In the genomic region with DNA sequence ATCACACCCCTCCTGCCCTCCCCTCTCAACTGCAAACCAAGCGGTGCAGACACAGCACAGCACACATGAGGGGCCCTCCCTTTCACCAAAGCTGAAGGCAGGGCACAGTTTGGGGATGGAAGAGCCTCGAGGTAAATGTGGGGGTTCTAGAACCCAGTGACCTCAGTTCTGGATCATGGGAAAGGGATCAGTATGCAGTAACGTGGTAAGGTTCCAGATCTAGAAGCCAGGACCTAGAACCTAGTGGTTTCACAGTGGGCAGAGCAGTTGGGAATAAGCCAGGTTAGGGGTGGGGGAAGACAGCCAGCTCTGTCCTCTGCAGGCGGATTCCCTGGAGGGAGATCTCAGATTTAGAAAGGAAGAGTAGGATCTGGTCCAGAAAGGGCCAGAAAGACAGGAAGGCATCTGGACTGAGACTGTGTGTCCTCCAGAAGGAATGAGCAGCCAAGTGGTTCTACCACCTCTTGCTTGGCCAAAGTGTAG, we compare ENCODE assay signal across 11 cellular contexts. TPM values are rescaled to one million over a fixed set of nuclear protein-coding genes. Genes with fewer than 3 reads are reported as not detected.
DNase-seq lines count a peak whose midpoint lies in the region; ATAC-seq, FAIRE-seq and TF ChIP-seq lines count a peak whose summit lies in the region.
"Had no signal": no experiment of that assay in that cellular context is flagged by ENCODE, and none has a peak within 500 bp of the region (broad histone marks: within the 10 kb centered on the region; RNA-seq: fewer than 3 reads in every experiment).

No MANE protein-coding gene starts in this region.

- H3K79me2 ChIP-seq in GM23248 (ENCODE audit: insufficient read depth), result peaks cover 22% of the 10 kb centered on the region
- peaks cover 42% of the 10 kb centered on the region for H3K79me2 ChIP-seq in K562 (ENCODE audit: control insufficient read depth, insufficient read depth, low read length)

- POLR2A ChIA-PET in K562 (lab: Yijun Ruan, JAX), result interaction anchor here (0.6 to 14.5 kb wide), 28 partner anchors 8 to 521 kb away, joined by 3 to 439 read pairs (median 12); partner anchors contain the start of genes BAX, DHDH, GYS1 and HSD17B14

- H3K9me3 ChIP-seq in GM23248 (ENCODE audit: low read depth) (no peaks in the 10 kb centered on the region), K562 (replicated peaks; ENCODE audit: control insufficient read depth, insufficient read depth, low read depth, low read length) (no peaks in the 10 kb centered on the region), mucosa of stomach (ENCODE audit: control insufficient read depth, low read length) (no peaks in the 10 kb centered on the region), ovary (no peaks in the 10 kb centered on the region)

- H3F3A ChIP-seq in GM23248 (ENCODE audit: insufficient read depth), result peaks cover 69% of the 10 kb centered on the region

- no peaks in the 10 kb centered on the region for H3K9me2 ChIP-seq in GM23248 (ENCODE audit: insufficient read depth)

- H3K27ac ChIP-seq in 22Rv1 (peak overlapping the region; percentile 83), GM23248 (peak overlapping the region; percentile 97), K562 (ENCODE audit: extremely low read depth, low read depth, low read length) (peak overlapping the region; percentile 82; the same call in 2 of the 3 replicates), ovary (no peak overlapping the region)

- no peak for TF ChIP-seq RAD21 in K562 (CRISPR knock-in tag; conservative IDR thresholded peaks at IDR 0.05 in 1 of 2, IDR thresholded peaks at IDR 0.05 in 1 of 2)

- FAIRE-seq in K562 (lab: Jason Lieb, UNC), result no peak

- TF ChIP-seq EP300 in K562 (IDR thresholded peaks at IDR 0.05; ENCODE audit: low read length) (no peak), ovary (IDR thresholded peaks at IDR 0.05) (no peak)

- in situ Hi-C loops in GM23248 (cut with MboI) (no loop called here), K562 (cut with MboI) (loop anchor here (10.0 kb wide), 1 partner anchor 93 kb away; the partner anchor contains the start of gene PPP1R15A)

- peaks cover 23% of the 10 kb centered on the region for H3K4me1 ChIP-seq in GM23248 (ENCODE audit: insufficient read depth)
- H3K4me1 ChIP-seq in K562 (replicated peaks in 1 of 2; ENCODE audit: control insufficient read depth in 2 of 2, insufficient read depth in 2 of 2, low read length in 2 of 2), result peaks cover 32 to 50% of the 10 kb centered on the region in 2 experiments
- H3K4me1 ChIP-seq in mucosa of stomach (ENCODE audit: control insufficient read depth, insufficient read depth, low read length), result peaks cover 27% of the 10 kb centered on the region
- peaks cover 10% of the 10 kb centered on the region for H3K4me1 ChIP-seq in ovary (ENCODE audit: insufficient read depth)

- CTCF ChIA-PET in K562 (lab: Yijun Ruan, JAX; ENCODE audit: low intra/inter-chr PET ratio), result interaction anchor here (0.6 kb wide), 2 partner anchors 13 to 332 kb away, joined by 3 to 6 read pairs; no protein-coding TSS in a partner anchor

- peak overlapping the region; percentile 95; the same call in 1 of the 2 replicates for H3K9ac ChIP-seq in GM23248
- H3K9ac ChIP-seq in K562 (ENCODE audit: insufficient read depth in 1 of 2, low read depth in 2 of 2, low read length in 2 of 2), result peak overlapping the region; percentile 90 to 91; a peak in 3 of 4 replicates
- H3K9ac ChIP-seq in mucosa of stomach (ENCODE audit: low read length), result peak overlapping the region; percentile 9

- intact Hi-C loops in K562 (cut with micrococcal nuclease) (loop anchor here (5.0 kb wide), 1 partner anchor 36 kb away; the partner anchor contains the start of gene DHDH), ovary (cut with DNase I) (loop anchor here in 3 of 4 donors (5.0 to 10.0 kb wide), 5 partner anchors 63 to 321 kb away; partner anchors contain the start of genes CA11 (in 1 of the 3), NUCB1 (in 1 of the 3) and PPP1R15A (in 1 of the 3)), lower leg skin (cut with DNase I; ENCODE audit: low total_unique reads) (no loop called here)

- WGBS in GM23248 (ENCODE audit: low coverage in 1 of 2, low lambda C conversion rate in 2 of 2, missing lambda C conversion rate in 2 of 2), 2 experiments, result 40 to 53% methylated on average over 4 of the region's 4 CpGs
- 53% methylated on average over 4 of the region's 4 CpGs for WGBS in K562 (ENCODE audit: insufficient coverage, low coverage, missing lambda C conversion rate)
- WGBS in ovary, 3 donors, result 54 to 65% (median 56%) methylated on average over 4 of the region's 4 CpGs
- 49 to 53% methylated on average over 4 of the region's 4 CpGs for WGBS in lower leg skin, 2 donors

- H3K4me3 ChIP-seq in GM23248 (no peak overlapping the region), K562 (no peak overlapping the region), mucosa of stomach (ENCODE audit: low read length) (no peak overlapping the region), ovary (no peak overlapping the region), H7 (ENCODE audit: insufficient read depth, low read depth, low read length) (no peak overlapping the region), lower leg skin (ENCODE audit: low read depth, poor library complexity, severe bottlenecking) (no peak overlapping the region)

- no TSS peak for BruUV-seq in K562 (replicated peaks; lab: Mats Ljungman, UMichigan)

- H3K36me3 ChIP-seq in GM23248 (ENCODE audit: low read depth), result peaks cover 37% of the 10 kb centered on the region
- H3K36me3 ChIP-seq in K562 (ENCODE audit: control insufficient read depth, insufficient read depth, low read length), result peaks cover 61% of the 10 kb centered on the region
- peaks cover 4% of the 10 kb centered on the region for H3K36me3 ChIP-seq in mucosa of stomach (ENCODE audit: control insufficient read depth, insufficient read depth, low read length)
- H3K36me3 ChIP-seq in ovary, result no peaks in the 10 kb centered on the region
- H3K36me3 ChIP-seq in H7 (replicated peaks; ENCODE audit: control insufficient read depth, insufficient read depth, low read length), result peaks cover 17% of the 10 kb centered on the region

- H3K9me1 ChIP-seq in K562 (ENCODE audit: control insufficient read depth, insufficient read depth, low read length), result no peaks in the 10 kb centered on the region

- H3K27me3 ChIP-seq in GM23248 (replicated peaks; ENCODE audit: insufficient read depth) (no peaks in the 10 kb centered on the region), K562 (ENCODE audit: control insufficient read depth in 2 of 2, insufficient read depth in 2 of 2, low read length in 2 of 2) (no peaks in the 10 kb centered on the region), mucosa of stomach (ENCODE audit: control insufficient read depth, insufficient read depth, low read length) (no peaks in the 10 kb centered on the region), ovary (no peaks in the 10 kb centered on the region), H7 (ENCODE audit: control insufficient read depth, insufficient read depth, low read length) (no peaks in the 10 kb centered on the region)

- no peak; the same call in 2 of the 3 replicates for ATAC-seq in K562
- no peak for ATAC-seq in GM21825 (IDR thresholded peaks at IDR 0.05; ENCODE audit: unreplicated experiment)

- H3K4me2 ChIP-seq in GM23248 (ENCODE audit: unreplicated experiment), result no peak overlapping the region
- peak overlapping the region; percentile 99 for H3K4me2 ChIP-seq in K562 (ENCODE audit: insufficient read depth, low read length)

- DNase-seq in GM23248, result peak; percentile 43
- DNase-seq in K562 (ENCODE audit: extremely low read depth in 1 of 4, low spot score in 3 of 4), result no peak
- DNase-seq in ovary, result no peak
- DNase-seq in H7, result no peak
- DNase-seq in lower leg skin (ENCODE audit: low spot score in 2 of 2), result no peak
- DNase-seq: DMS153, NCI-H1048, SHP77 treated with DMSO at 0.1 percent for 48 hours had no signal

- TF ChIP-seq POLR2A in K562 (conservative IDR thresholded peaks at IDR 0.05), result peak; percentile 32
- no peak for TF ChIP-seq POLR2A in ovary (IDR thresholded peaks at IDR 0.05)
- no peak for TF ChIP-seq POLR2A in lower leg skin (IDR thresholded peaks at IDR 0.05)

- H4K20me1 ChIP-seq in GM23248 (ENCODE audit: insufficient read depth) (peaks cover 12% of the 10 kb centered on the region; the same call in 1 of the 2 replicates), K562 (replicated peaks; ENCODE audit: control insufficient read depth, insufficient read depth, low read length) (peaks cover 21% of the 10 kb centered on the region)

- H2AFZ ChIP-seq in GM23248 (no peak overlapping the region), K562 (ENCODE audit: low read depth, low read length) (no peak overlapping the region)

- TF ChIP-seq CTCF in 22Rv1 (IDR thresholded peaks at IDR 0.05) (no peak), K562 (IDR thresholded peaks at IDR 0.05 in 2 of 3, conservative IDR thresholded peaks at IDR 0.05 in 1 of 3; ENCODE audit: insufficient read depth in 2 of 3, low read depth in 1 of 3, low read length in 3 of 3) (no peak), ovary (IDR thresholded peaks at IDR 0.05) (no peak), lower leg skin (IDR thresholded peaks at IDR 0.05) (no peak)

RNA-seq across cellular contexts. Expression of gene FTL, which starts 3.1 kb away (rescaled TPM):
- 2,276 and 2,848 TPM in 2 replicates for total RNA-seq in GM23248 (2014; rRNA removed; shearing (Covaris generic))
- 8,171 and 8,242 TPM in 2 replicates for polyA plus RNA-seq in GM23248 (2016; fragmentation: Nextera tagmentation; extraction: Ambion mirVana)
- total RNA-seq in K562 (2011; cell fraction: chromatin; rRNA removed; ENCODE audit: low replicate concordance), result 116 and 227 TPM in 2 replicates
- total RNA-seq in K562 (2011; cell fraction: nucleolus; rRNA removed), result 251 and 284 TPM in 2 replicates
- total RNA-seq in K562 (2011; cell fraction: nucleoplasm; rRNA removed), result 546 and 1,281 TPM in 2 replicates
- total RNA-seq in K562 (2014; rRNA removed), result 3,611 and 4,100 TPM in 2 replicates
- total RNA-seq in K562 (2014; rRNA removed; fragmentation: Illumina TruSeq; extraction: Trizol), result 2,821 and 3,420 TPM in 2 replicates
- 4,574 and 5,040 TPM in 2 replicates for total RNA-seq in K562 (2015; rRNA removed; fragmentation: Illumina TruSeq; extraction: Trizol)
- 3,376 and 3,459 TPM in 2 replicates for total RNA-seq in K562 (2021)
- 1,231 and 2,161 TPM in 2 replicates for polyA plus RNA-seq in K562 (2011; rRNA removed)
- polyA plus RNA-seq in K562 (2011; cell fraction: cytosol; rRNA removed), result 5,138 and 6,086 TPM in 2 replicates
- 1,631 and 1,635 TPM in 2 replicates for polyA plus RNA-seq in K562 (2011; cell fraction: nucleus; rRNA removed)
- polyA plus RNA-seq in K562 (2012), result 3,654 and 5,025 TPM in 2 replicates
- polyA plus RNA-seq in K562 (2014; fragmentation: Illumina TruSeq; extraction: Trizol), result 6,461 and 6,790 TPM in 2 replicates
- polyA plus RNA-seq in K562 (2014; fragmentation: Nextera tagmentation; extraction: Ambion mirVana), result over 10,000 TPM; 17,458 to 27,415 TPM
- polyA plus RNA-seq in K562 (2014; rRNA removed), result 3,965 and 4,994 TPM in 2 replicates
- 536 and 548 TPM in 2 replicates for polyA minus RNA-seq in K562 (2011; rRNA and poly(A)+ RNA removed)
- 790 and 999 TPM in 2 replicates for polyA minus RNA-seq in K562 (2011; cell fraction: cytosol; rRNA and poly(A)+ RNA removed)
- 171 and 269 TPM in 2 replicates for polyA minus RNA-seq in K562 (2011; cell fraction: nucleus; rRNA and poly(A)+ RNA removed)
- total RNA-seq in ovary, result 1,000 to 10,000 TPM; 1,608 to 2,908 (median 2,022) TPM
- 1,000 to 10,000 TPM; 2,697 to 3,617 TPM for polyA plus RNA-seq in ovary
- 2,437 and 3,282 TPM in 2 replicates for total RNA-seq in H7 (2014; rRNA removed; shearing (Covaris generic))
- 1,000 to 10,000 TPM; 1,012 to 1,617 (median 1,174) TPM for total RNA-seq in lower leg skin

RNA-seq across cellular contexts. Expression of gene BAX, which starts 13.5 kb away (rescaled TPM):
- 106 and 119 TPM in 2 replicates for total RNA-seq in GM23248 (2014; rRNA removed; shearing (Covaris generic))
- polyA plus RNA-seq in GM23248 (2016; fragmentation: Nextera tagmentation; extraction: Ambion mirVana), result 92.7 and 97.3 TPM in 2 replicates
- total RNA-seq in K562 (2011; cell fraction: chromatin; rRNA removed; ENCODE audit: low replicate concordance), result 47.4 and 110 TPM in 2 replicates
- 95.2 and 106 TPM in 2 replicates for total RNA-seq in K562 (2011; cell fraction: nucleolus; rRNA removed)
- total RNA-seq in K562 (2011; cell fraction: nucleoplasm; rRNA removed), result 67.2 and 75.0 TPM in 2 replicates
- 44.5 and 62.0 TPM in 2 replicates for total RNA-seq in K562 (2014; rRNA removed)
- 22.1 and 23.0 TPM in 2 replicates for total RNA-seq in K562 (2014; rRNA removed; fragmentation: Illumina TruSeq; extraction: Trizol)
- 41.3 and 46.5 TPM in 2 replicates for total RNA-seq in K562 (2015; rRNA removed; fragmentation: Illumina TruSeq; extraction: Trizol)
- 95.4 and 98.5 TPM in 2 replicates for total RNA-seq in K562 (2021)
- 51.2 and 56.6 TPM in 2 replicates for polyA plus RNA-seq in K562 (2011; rRNA removed)
- polyA plus RNA-seq in K562 (2011; cell fraction: cytosol; rRNA removed), result 75.9 and 134 TPM in 2 replicates
- 94.1 and 129 TPM in 2 replicates for polyA plus RNA-seq in K562 (2011; cell fraction: nucleus; rRNA removed)
- polyA plus RNA-seq in K562 (2012), result 105 and 115 TPM in 2 replicates
- polyA plus RNA-seq in K562 (2014; fragmentation: Illumina TruSeq; extraction: Trizol), result 67.5 and 79.1 TPM in 2 replicates
- polyA plus RNA-seq in K562 (2014; fragmentation: Nextera tagmentation; extraction: Ambion mirVana), result 1 to 10 TPM; 3.2 to 5.5 TPM
- 69.6 and 79.5 TPM in 2 replicates for polyA plus RNA-seq in K562 (2014; rRNA removed)
- polyA minus RNA-seq in K562 (2011; rRNA and poly(A)+ RNA removed), result 13.0 and 20.5 TPM in 2 replicates
- 37.3 and 38.6 TPM in 2 replicates for polyA minus RNA-seq in K562 (2011; cell fraction: cytosol; rRNA and poly(A)+ RNA removed)
- polyA minus RNA-seq in K562 (2011; cell fraction: nucleus; rRNA and poly(A)+ RNA removed), result 30.5 and 33.0 TPM in 2 replicates
- 10 to 100 TPM; 10.6 to 57.7 (median 45.9) TPM for total RNA-seq in ovary
- polyA plus RNA-seq in ovary, result 10 to 100 TPM; 14.6 to 48.1 TPM
- 57.8 and 72.6 TPM in 2 replicates for total RNA-seq in H7 (2014; rRNA removed; shearing (Covaris generic))
- 10 to 100 TPM; 15.5 to 36.3 (median 31.1) TPM for total RNA-seq in lower leg skin

RNA-seq across cellular contexts. Expression of gene GYS1, which starts 24.9 kb away (rescaled TPM):
- 78.4 and 80.1 TPM in 2 replicates for total RNA-seq in GM23248 (2014; rRNA removed; shearing (Covaris generic))
- 85.6 and 92.6 TPM in 2 replicates for polyA plus RNA-seq in GM23248 (2016; fragmentation: Nextera tagmentation; extraction: Ambion mirVana)
- total RNA-seq in K562 (2011; cell fraction: chromatin; rRNA removed; ENCODE audit: low replicate concordance), result 36.8 and 78.5 TPM in 2 replicates
- 40.7 and 40.9 TPM in 2 replicates for total RNA-seq in K562 (2011; cell fraction: nucleolus; rRNA removed)
- 28.8 and 32.4 TPM in 2 replicates for total RNA-seq in K562 (2011; cell fraction: nucleoplasm; rRNA removed)
- total RNA-seq in K562 (2014; rRNA removed), result 12.9 and 20.5 TPM in 2 replicates
- 8.8 and 11.3 TPM in 2 replicates for total RNA-seq in K562 (2014; rRNA removed; fragmentation: Illumina TruSeq; extraction: Trizol)
- total RNA-seq in K562 (2015; rRNA removed; fragmentation: Illumina TruSeq; extraction: Trizol), result 15.2 and 18.4 TPM in 2 replicates
- total RNA-seq in K562 (2021), result 26.1 and 28.1 TPM in 2 replicates
- polyA plus RNA-seq in K562 (2011; rRNA removed), result 26.0 and 26.7 TPM in 2 replicates
- 26.7 and 37.5 TPM in 2 replicates for polyA plus RNA-seq in K562 (2011; cell fraction: cytosol; rRNA removed)
- polyA plus RNA-seq in K562 (2011; cell fraction: nucleus; rRNA removed), result 26.4 and 41.7 TPM in 2 replicates
- polyA plus RNA-seq in K562 (2012), result 20.3 and 23.1 TPM in 2 replicates
- polyA plus RNA-seq in K562 (2014; fragmentation: Illumina TruSeq; extraction: Trizol), result 31.1 and 32.2 TPM in 2 replicates
- 1 to 10 TPM; 1.9 to 2.2 TPM for polyA plus RNA-seq in K562 (2014; fragmentation: Nextera tagmentation; extraction: Ambion mirVana)
- 18.0 and 24.3 TPM in 2 replicates for polyA plus RNA-seq in K562 (2014; rRNA removed)
- 15.7 and 26.2 TPM in 2 replicates for polyA minus RNA-seq in K562 (2011; rRNA and poly(A)+ RNA removed)
- 20.6 and 25.9 TPM in 2 replicates for polyA minus RNA-seq in K562 (2011; cell fraction: cytosol; rRNA and poly(A)+ RNA removed)
- polyA minus RNA-seq in K562 (2011; cell fraction: nucleus; rRNA and poly(A)+ RNA removed), result 13.2 and 13.8 TPM in 2 replicates
- total RNA-seq in ovary, result 10 to 100 TPM; 16.3 to 33.6 (median 29.0) TPM
- polyA plus RNA-seq in ovary, result 10 to 100 TPM; 17.0 to 32.5 TPM
- total RNA-seq in H7 (2014; rRNA removed; shearing (Covaris generic)), result 35.2 and 50.2 TPM in 2 replicates
- 10 to 100 TPM; 16.4 to 33.3 (median 20.5) TPM for total RNA-seq in lower leg skin

RNA-seq across cellular contexts. Expression of gene RUVBL2, which starts 25.5 kb away (rescaled TPM):
- total RNA-seq in GM23248 (2014; rRNA removed; shearing (Covaris generic)), result 177 TPM in 2 replicates
- 129 and 130 TPM in 2 replicates for polyA plus RNA-seq in GM23248 (2016; fragmentation: Nextera tagmentation; extraction: Ambion mirVana)
- 106 and 309 TPM in 2 replicates for total RNA-seq in K562 (2011; cell fraction: chromatin; rRNA removed; ENCODE audit: low replicate concordance)
- 270 and 321 TPM in 2 replicates for total RNA-seq in K562 (2011; cell fraction: nucleolus; rRNA removed)
- 174 and 179 TPM in 2 replicates for total RNA-seq in K562 (2011; cell fraction: nucleoplasm; rRNA removed)
- total RNA-seq in K562 (2014; rRNA removed), result 453 and 558 TPM in 2 replicates
- total RNA-seq in K562 (2014; rRNA removed; fragmentation: Illumina TruSeq; extraction: Trizol), result 56.6 and 95.4 TPM in 2 replicates
- 282 and 294 TPM in 2 replicates for total RNA-seq in K562 (2015; rRNA removed; fragmentation: Illumina TruSeq; extraction: Trizol)
- total RNA-seq in K562 (2021), result 335 and 343 TPM in 2 replicates
- 237 and 273 TPM in 2 replicates for polyA plus RNA-seq in K562 (2011; rRNA removed)
- polyA plus RNA-seq in K562 (2011; cell fraction: cytosol; rRNA removed), result 435 and 727 TPM in 2 replicates
- 267 and 312 TPM in 2 replicates for polyA plus RNA-seq in K562 (2011; cell fraction: nucleus; rRNA removed)
- 308 and 401 TPM in 2 replicates for polyA plus RNA-seq in K562 (2012)
- polyA plus RNA-seq in K562 (2014; fragmentation: Illumina TruSeq; extraction: Trizol), result 165 and 339 TPM in 2 replicates
- 10 to 100 TPM; 71.4 to 95.3 TPM for polyA plus RNA-seq in K562 (2014; fragmentation: Nextera tagmentation; extraction: Ambion mirVana)
- polyA plus RNA-seq in K562 (2014; rRNA removed), result 310 and 330 TPM in 2 replicates
- polyA minus RNA-seq in K562 (2011; rRNA and poly(A)+ RNA removed), result 168 and 344 TPM in 2 replicates
- 335 and 352 TPM in 2 replicates for polyA minus RNA-seq in K562 (2011; cell fraction: cytosol; rRNA and poly(A)+ RNA removed)
- polyA minus RNA-seq in K562 (2011; cell fraction: nucleus; rRNA and poly(A)+ RNA removed), result 89.8 and 126 TPM in 2 replicates
- 100 to 1,000 TPM in 1 of 7 donors, 10 to 100 TPM in 6; 44.8 to 101 (median 56.6) TPM for total RNA-seq in ovary
- polyA plus RNA-seq in ovary, result 10 to 100 TPM; 11.4 to 53.1 TPM
- total RNA-seq in H7 (2014; rRNA removed; shearing (Covaris generic)), result 256 and 327 TPM in 2 replicates
- 10 to 100 TPM; 61.3 to 83.8 (median 83.3) TPM for total RNA-seq in lower leg skin

RNA-seq across cellular contexts. Expression of gene DHDH, which starts 34.7 kb away (rescaled TPM):
- total RNA-seq in GM23248 (2014; rRNA removed; shearing (Covaris generic)), result not detected in 2 replicates
- polyA plus RNA-seq in GM23248 (2016; fragmentation: Nextera tagmentation; extraction: Ambion mirVana) (not detected in 2 replicates), K562 (2011; rRNA removed) (1.9 and 4.2 TPM in 2 replicates), K562 (2014; fragmentation: Illumina TruSeq; extraction: Trizol) (0.37 and 1.2 TPM in 2 replicates), K562 (2014; fragmentation: Nextera tagmentation; extraction: Ambion mirVana) (under 1 TPM; 0.41 to 0.87 TPM), K562 (2014; rRNA removed) (1.3 and 1.6 TPM in 2 replicates), ovary (under 1 TPM in 1 of 2 donors, not detected in 1; 0.52 TPM)
- 1.4 and 2.3 TPM in 2 replicates for total RNA-seq in K562 (2011; cell fraction: chromatin; rRNA removed; ENCODE audit: low replicate concordance)
- total RNA-seq in K562 (2011; cell fraction: nucleolus; rRNA removed), result 1.7 and 2.7 TPM in 2 replicates
- 0.99 and 1.0 TPM in 2 replicates for total RNA-seq in K562 (2011; cell fraction: nucleoplasm; rRNA removed)
- total RNA-seq in K562 (2014; rRNA removed) (1.1 and 1.5 TPM in 2 replicates), K562 (2014; rRNA removed; fragmentation: Illumina TruSeq; extraction: Trizol) (0.44 and 0.51 TPM in 2 replicates), K562 (2015; rRNA removed; fragmentation: Illumina TruSeq; extraction: Trizol) (0.76 and 1.2 TPM in 2 replicates), K562 (2021) (1.6 and 2.1 TPM in 2 replicates), ovary (under 1 TPM in 4 of 7 donors, not detected in 3; 0.28 to 0.78 (median 0.68) TPM), lower leg skin (not detected)
- 4.5 and 4.6 TPM in 2 replicates for polyA plus RNA-seq in K562 (2011; cell fraction: cytosol; rRNA removed)
- polyA plus RNA-seq in K562 (2011; cell fraction: nucleus; rRNA removed), result 3.6 and 5.2 TPM in 2 replicates
- 2.2 and 4.5 TPM in 2 replicates for polyA plus RNA-seq in K562 (2012)
- 0.25 and 0.45 TPM in 2 replicates for polyA minus RNA-seq in K562 (2011; rRNA and poly(A)+ RNA removed)
- 2.7 TPM in 1 of 2 replicates, not detected in the other for polyA minus RNA-seq in K562 (2011; cell fraction: cytosol; rRNA and poly(A)+ RNA removed)
- polyA minus RNA-seq in K562 (2011; cell fraction: nucleus; rRNA and poly(A)+ RNA removed), result 0.81 and 1.6 TPM in 2 replicates
- not detected in 2 replicates for total RNA-seq in H7 (2014; rRNA removed; shearing (Covaris generic))

Comparison
In these comparisons a context has a peak if more than half of its experiments do, and no peak if none do; other contexts are left out.
1. H3K27ac ChIP-seq: peak in 22Rv1 (single experiment), GM23248 (single experiment) and K562 (single experiment); none in ovary (0 of 2).
2. H3K9ac ChIP-seq: peak in every context shown above with its lines; median percentile 95 in GM23248; 90 in K562; 9 in mucosa of stomach.